Comparison of ENCODE assay signal across 8 cellular contexts in the genomic region with DNA sequence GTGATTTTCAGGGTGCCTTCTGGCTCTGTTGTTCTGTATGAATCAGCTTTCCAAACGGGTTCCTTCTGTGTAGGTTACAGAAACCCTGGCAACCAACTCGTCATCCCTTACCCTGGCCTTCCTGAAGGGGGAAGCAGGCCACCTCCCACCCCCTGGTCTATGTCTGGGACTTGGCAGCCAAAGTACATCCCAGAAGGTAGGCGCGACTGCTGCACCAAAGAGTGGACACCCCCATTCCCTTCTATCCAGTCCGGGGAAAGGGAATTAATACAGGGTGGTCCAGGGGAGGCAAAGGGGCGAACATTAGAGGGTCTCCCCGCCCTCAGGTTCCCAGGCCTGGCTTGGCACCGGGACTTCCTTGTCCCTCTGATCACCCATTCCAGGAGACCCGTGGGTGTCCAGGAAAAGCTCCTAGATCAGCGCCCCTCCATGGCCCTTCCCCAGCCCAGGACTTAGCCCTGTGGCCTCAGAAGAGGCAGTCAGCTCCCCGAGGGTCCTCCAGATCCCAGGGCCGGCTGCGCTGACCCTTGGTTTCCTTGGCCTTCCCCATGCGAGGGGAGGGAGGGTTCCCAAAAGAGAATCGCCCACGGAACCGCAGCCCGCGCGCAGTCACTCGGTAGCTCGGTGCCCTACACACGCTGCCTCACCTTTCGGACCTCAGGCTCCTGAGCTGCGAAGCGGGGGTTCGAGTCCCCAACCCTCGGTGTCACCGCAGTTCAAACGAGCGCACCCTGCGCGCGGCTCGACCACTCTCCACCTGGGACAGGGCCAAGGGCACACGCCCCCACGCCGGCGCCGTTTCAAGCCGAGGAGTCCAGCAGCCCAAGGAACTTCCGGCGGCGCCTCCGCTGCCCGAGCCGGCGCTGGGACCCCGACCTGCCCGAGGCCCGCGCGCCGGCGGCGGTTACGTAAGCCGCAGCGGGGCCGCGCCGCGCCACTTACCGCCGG. TPM values are rescaled to one million over a fixed set of nuclear protein-coding genes. Genes with fewer than 3 reads are reported as not detected.
DNase-seq lines count a peak whose midpoint lies in the region; ATAC-seq and TF ChIP-seq lines count a peak whose summit lies in the region.

A gene with protein sequence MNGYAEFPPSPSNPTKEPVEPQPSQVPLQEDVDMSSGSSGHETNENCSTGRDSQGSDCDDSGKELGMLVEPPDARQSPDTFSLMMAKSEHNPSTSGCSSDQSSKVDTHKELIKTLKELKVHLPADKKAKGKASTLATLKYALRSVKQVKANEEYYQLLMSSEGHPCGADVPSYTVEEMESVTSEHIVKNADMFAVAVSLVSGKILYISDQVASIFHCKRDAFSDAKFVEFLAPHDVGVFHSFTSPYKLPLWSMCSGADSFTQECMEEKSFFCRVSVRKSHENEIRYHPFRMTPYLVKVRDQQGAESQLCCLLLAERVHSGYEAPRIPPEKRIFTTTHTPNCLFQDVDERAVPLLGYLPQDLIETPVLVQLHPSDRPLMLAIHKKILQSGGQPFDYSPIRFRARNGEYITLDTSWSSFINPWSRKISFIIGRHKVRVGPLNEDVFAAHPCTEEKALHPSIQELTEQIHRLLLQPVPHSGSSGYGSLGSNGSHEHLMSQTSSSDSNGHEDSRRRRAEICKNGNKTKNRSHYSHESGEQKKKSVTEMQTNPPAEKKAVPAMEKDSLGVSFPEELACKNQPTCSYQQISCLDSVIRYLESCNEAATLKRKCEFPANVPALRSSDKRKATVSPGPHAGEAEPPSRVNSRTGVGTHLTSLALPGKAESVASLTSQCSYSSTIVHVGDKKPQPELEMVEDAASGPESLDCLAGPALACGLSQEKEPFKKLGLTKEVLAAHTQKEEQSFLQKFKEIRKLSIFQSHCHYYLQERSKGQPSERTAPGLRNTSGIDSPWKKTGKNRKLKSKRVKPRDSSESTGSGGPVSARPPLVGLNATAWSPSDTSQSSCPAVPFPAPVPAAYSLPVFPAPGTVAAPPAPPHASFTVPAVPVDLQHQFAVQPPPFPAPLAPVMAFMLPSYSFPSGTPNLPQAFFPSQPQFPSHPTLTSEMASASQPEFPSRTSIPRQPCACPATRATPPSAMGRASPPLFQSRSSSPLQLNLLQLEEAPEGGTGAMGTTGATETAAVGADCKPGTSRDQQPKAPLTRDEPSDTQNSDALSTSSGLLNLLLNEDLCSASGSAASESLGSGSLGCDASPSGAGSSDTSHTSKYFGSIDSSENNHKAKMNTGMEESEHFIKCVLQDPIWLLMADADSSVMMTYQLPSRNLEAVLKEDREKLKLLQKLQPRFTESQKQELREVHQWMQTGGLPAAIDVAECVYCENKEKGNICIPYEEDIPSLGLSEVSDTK (N-terminal part only) (minus strand): TSS at position 909 of the 948 bp plus-strand sequence. CDS start 10,674 bp downstream, outside the sequence.

- intact Hi-C loops in activated naive CD4-positive, alpha-beta T cell treated with anti-CD3 and anti-CD28 coated beads for 36 hours (cut with micrococcal nuclease), result loop anchor here (1.0 to 5.0 kb wide), 10 partner anchors 32 to 616 kb away; a partner anchor contains a TSS

- H3K9me3 Mint-ChIP-seq in activated naive CD4-positive, alpha-beta T cell treated with anti-CD3 and anti-CD28 coated beads for 36 hours, result no peaks in the 10 kb centered on the region

- ATAC-seq in GM18867 (IDR thresholded peaks at IDR 0.05; ENCODE audit: unreplicated experiment) (peak; percentile 33), HG03095 (IDR thresholded peaks at IDR 0.05; ENCODE audit: unreplicated experiment) (peak; percentile 35), GM18517 (IDR thresholded peaks at IDR 0.05; ENCODE audit: unreplicated experiment) (no peak)

- DNase-seq in OCI-M2 (lab: John Stamatoyannopoulos, UW; ENCODE audit: unreplicated experiment) (peak; percentile 5), glomerular visceral epithelial cell (ENCODE audit: extremely low spot score) (peak; percentile 87), non-pigmented ciliary epithelial cell (ENCODE audit: low read depth) (peak; percentile 54)
- peak; percentile 63 for DNase-seq in activated naive CD4-positive, alpha-beta T cell treated with anti-CD3 and anti-CD28 coated beads for 36 hours

- no peaks in the 10 kb centered on the region for H3K36me3 Mint-ChIP-seq in activated naive CD4-positive, alpha-beta T cell treated with anti-CD3 and anti-CD28 coated beads for 36 hours (ENCODE audit: low read depth)

- peaks cover 42% of the 10 kb centered on the region for H3K4me1 Mint-ChIP-seq in activated naive CD4-positive, alpha-beta T cell treated with anti-CD3 and anti-CD28 coated beads for 36 hours (ENCODE audit: low read depth)

- H3K27ac Mint-ChIP-seq in activated naive CD4-positive, alpha-beta T cell treated with anti-CD3 and anti-CD28 coated beads for 36 hours, result peak within 1 kb of the TSS; percentile 85

- no peak for TF ChIP-seq CTCF in C4-2B (conservative IDR thresholded peaks at IDR 0.05)

- H3K4me3 Mint-ChIP-seq in activated naive CD4-positive, alpha-beta T cell treated with anti-CD3 and anti-CD28 coated beads for 36 hours, result peak within 1 kb of the TSS; percentile 89

- H3K27ac ChIP-seq in C4-2B, result peak within 1 kb of the TSS; percentile 98

- CTCF ChIA-PET in activated naive CD4-positive, alpha-beta T cell treated with anti-CD3 and anti-CD28 coated beads for 36 hours (lab: Charles Lee), result no interaction called here

- no peaks in the 10 kb centered on the region for H3K27me3 Mint-ChIP-seq in activated naive CD4-positive, alpha-beta T cell treated with anti-CD3 and anti-CD28 coated beads for 36 hours (ENCODE audit: low read depth)

RNA-seq across cellular contexts. Expression of the gene that starts here (rescaled TPM):
- total RNA-seq in activated naive CD4-positive, alpha-beta T cell treated with anti-CD3 and anti-CD28 coated beads for 36 hours, result 1 to 10 TPM; 7.1 to 7.8 TPM

Comparison
In these comparisons a context has a peak if more than half of its experiments do, and no peak if none do; other contexts are left out.
1. DNase-seq: peak in every context shown above with its lines; median percentile 87 in glomerular visceral epithelial cell; 63 in activated naive CD4-positive, alpha-beta T cell treated with anti-CD3 and anti-CD28 coated beads for 36 hours; 54 in non-pigmented ciliary epithelial cell; 5 in OCI-M2.